ENCODE assay signal across 8 cellular contexts in the genomic region with DNA sequence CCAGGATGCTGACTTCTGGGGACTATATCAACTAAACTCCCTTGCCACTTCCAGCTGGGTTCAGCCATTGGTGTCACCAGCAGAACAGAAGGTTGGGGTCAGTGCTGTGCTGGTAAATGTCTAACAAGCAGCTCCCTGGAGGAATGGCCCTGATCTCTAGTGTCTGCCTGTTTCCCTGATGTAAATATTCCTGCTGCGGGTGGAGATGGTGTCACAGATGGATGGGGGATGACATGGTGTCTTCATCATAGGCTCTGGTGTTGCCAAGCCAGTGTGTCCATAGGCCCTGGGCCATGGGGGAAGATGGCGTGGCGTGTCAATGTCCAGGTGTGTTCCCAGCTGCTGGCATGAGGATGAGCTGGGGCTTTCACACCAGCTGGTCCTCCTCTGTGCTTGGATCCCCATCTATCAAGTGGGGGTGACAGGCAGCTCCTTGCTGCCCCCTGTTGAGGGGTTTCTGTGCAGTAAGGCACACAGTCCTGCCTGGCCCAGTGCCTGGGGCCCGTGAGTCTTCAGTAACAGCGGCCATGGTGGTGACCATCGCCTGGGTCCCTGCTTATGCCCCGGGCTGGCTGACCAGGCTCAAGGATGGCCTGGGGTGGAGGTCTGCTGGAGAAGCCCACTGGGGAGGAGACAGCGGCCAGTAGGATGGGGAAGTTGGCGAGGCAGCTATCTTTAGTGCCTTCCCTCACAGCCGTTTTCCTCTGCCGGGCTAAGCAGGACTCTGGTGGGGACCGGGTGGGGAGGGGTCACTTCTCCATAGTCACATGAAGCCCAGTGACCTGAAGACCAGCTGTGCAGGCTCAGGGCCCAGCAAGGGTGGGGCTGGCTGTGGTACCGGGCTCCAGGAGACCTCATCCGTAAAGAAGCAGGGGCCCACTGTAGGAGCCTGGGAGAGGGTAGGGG. TPM values are rescaled to one million over a fixed set of nuclear protein-coding genes. Genes with fewer than 3 reads are reported as not detected.
DNase-seq lines count a peak whose midpoint lies in the region; ATAC-seq and TF ChIP-seq lines count a peak whose summit lies in the region.

No MANE protein-coding gene starts in this region.

- TF ChIP-seq CTCF in GM10266 (IDR thresholded peaks at IDR 0.05; ENCODE audit: control insufficient read depth, insufficient read depth, low read depth, missing control alignments) (peak; percentile 58), OCI-LY1 (IDR thresholded peaks at IDR 0.05; ENCODE audit: low read length) (peak; percentile 49), transverse colon (IDR thresholded peaks at IDR 0.05) (peak in 2 of 5 experiments; percentile 13)

- no peaks in the 10 kb centered on the region for H3K9me2 ChIP-seq in OCI-LY1 (ENCODE audit: low read depth, low read length)

- H3K27ac ChIP-seq in OCI-LY1 (ENCODE audit: low read depth, low read length, poor library complexity, severe bottlenecking) (no peak overlapping the region), transverse colon (no peak overlapping the region)

- in situ Hi-C loops in transverse colon (cut with MboI; ENCODE audit: low pct_ligation_motif_present in 1 of 4, low pct_unique_long_range_greater_than_20kb in 1 of 4, low sequenced_read_pairs in 3 of 4) = loop anchor here in 3 of 4 donors (10.0 to 25.0 kb wide), 2 partner anchors 132 to 294 kb away; partner anchors contain the start of genes APOBEC3C (in 2 of the 3) and APOBEC3D (in 2 of the 3)

- peak; percentile 72 for DNase-seq in GM10266 (ENCODE audit: extremely low spot score)
- peak; percentile 57 for DNase-seq in activated naive CD4-positive, alpha-beta T cell treated with Interleukin-2 at 50 U/mL for 16 hours
- peak; percentile 70 for DNase-seq in iPS-NIHi7 (ENCODE audit: extremely low spot score)
- peak; percentile 45 for DNase-seq in transverse colon
- no peak for DNase-seq in HK-2 (ENCODE audit: unreplicated experiment)
- no peak for DNase-seq in DMS153 treated with DMSO at 0.1 percent for 48 hours (lab: John Stamatoyannopoulos, UW; ENCODE audit: unreplicated experiment)

- TF ChIP-seq POLR2A in transverse colon (IDR thresholded peaks at IDR 0.05) = no peak

- H4K20me1 ChIP-seq in OCI-LY1 (ENCODE audit: insufficient read depth, low read length) = no peaks in the 10 kb centered on the region

- intact Hi-C loops in transverse colon (cut with DNase I; ENCODE audit: low total_unique reads) = no loop called here

- peaks cover 4% of the 10 kb centered on the region for H3K4me1 ChIP-seq in OCI-LY1 (ENCODE audit: insufficient read depth, low read length, severe bottlenecking)
- peaks cover 0 to 7% (median 4%) of the 10 kb centered on the region in 4 donors for H3K4me1 ChIP-seq in transverse colon

- ATAC-seq in GM18502 (IDR thresholded peaks at IDR 0.05; ENCODE audit: poor library complexity, unreplicated experiment) = no peak

- H3K4me3 ChIP-seq in OCI-LY1 (ENCODE audit: low read depth, low read length, poor library complexity, severe bottlenecking) (no peak overlapping the region), transverse colon (no peak overlapping the region)

- peaks cover 16% of the 10 kb centered on the region; the same call in 1 of the 2 replicates for H3K27me3 ChIP-seq in OCI-LY1 (ENCODE audit: insufficient read depth, low read length)
- H3K27me3 ChIP-seq in transverse colon = no peaks in the 10 kb centered on the region

- H3K4me2 ChIP-seq in OCI-LY1 (ENCODE audit: low read length) = no peak overlapping the region

- H3F3A ChIP-seq in OCI-LY1 (ENCODE audit: insufficient read depth, low read length) = no peaks in the 10 kb centered on the region

- 66% methylated on average over 14 of the region's 14 CpGs; no CpG with 5 or more reads in 1 of the 2 donors for WGBS in transverse colon (ENCODE audit: low coverage in 1 of 2), 2 donors

- TF ChIP-seq EP300 in transverse colon (IDR thresholded peaks at IDR 0.05; ENCODE audit: low read depth) = no peak

- peaks cover 3% of the 10 kb centered on the region for H3K36me3 ChIP-seq in OCI-LY1 (ENCODE audit: insufficient read depth, low read length)
- peaks cover 0 to 2% (median under 1%) of the 10 kb centered on the region in 4 donors for H3K36me3 ChIP-seq in transverse colon

- H3K9ac ChIP-seq in OCI-LY1 (ENCODE audit: low read length) = no peak overlapping the region

- H3K79me2 ChIP-seq in OCI-LY1 (ENCODE audit: insufficient read depth, low read length) = no peaks in the 10 kb centered on the region

- H2AFZ ChIP-seq in OCI-LY1 (ENCODE audit: low read length) = no peak overlapping the region

- H3K9me3 ChIP-seq in OCI-LY1 (ENCODE audit: low read length) (no peaks in the 10 kb centered on the region), transverse colon (no peaks in the 10 kb centered on the region)

RNA-seq across cellular contexts. Expression of gene RPL3, which starts 12.7 kb away (rescaled TPM):
- 1,000 to 10,000 TPM in 3 of 4 donors, 100 to 1,000 TPM in 1; 909 to 2,069 (median 1,420) TPM for total RNA-seq in transverse colon

RNA-seq across cellular contexts. Expression of gene SYNGR1, which starts 43.1 kb away (rescaled TPM):
- 10 to 100 TPM in 1 of 4 donors, 1 to 10 TPM in 3; 6.7 to 10.5 (median 8.0) TPM for total RNA-seq in transverse colon

Comparison
In these comparisons a context has a peak if more than half of its experiments do, and no peak if none do; other contexts are left out.
1. DNase-seq: peak in GM10266 (single experiment), activated naive CD4-positive, alpha-beta T cell treated with Interleukin-2 at 50 U/mL for 16 hours (single experiment), iPS-NIHi7 (single experiment) and transverse colon (single experiment); none in HK-2 (single experiment) and DMS153 treated with DMSO at 0.1 percent for 48 hours (single experiment).